17 cellular contexts compared by ENCODE assay signal in genomic region chr1:178573330-178573729, GRCh38.
DNase-seq lines count a peak whose midpoint lies in the region; ATAC-seq and TF ChIP-seq lines count a peak whose summit lies in the region.
"Had no signal": no experiment of that assay in that cellular context is flagged by ENCODE, and none has a peak within 500 bp of the region (broad histone marks: within the 10 kb centered on the region; RNA-seq: fewer than 3 reads in every experiment).

No MANE protein-coding gene starts in this region.

- H3K36me3 ChIP-seq in MM.1S (replicated peaks; ENCODE audit: insufficient read depth, low read length): no peaks in the 10 kb centered on the region
- no peaks in the 10 kb centered on the region for H3K36me3 ChIP-seq in neural progenitor cell
- H3K36me3 ChIP-seq: tibial nerve had no signal

- TF ChIP-seq CTCF in MM.1S (IDR thresholded peaks at IDR 0.05; ENCODE audit: low read length): no peak
- TF ChIP-seq CTCF in neural progenitor cell (IDR thresholded peaks at IDR 0.05): no peak

- H3F3A ChIP-seq in MM.1S (ENCODE audit: insufficient read depth, low read length) (peaks cover 6% of the 10 kb centered on the region), neural progenitor cell (ENCODE audit: low read depth) (no peaks in the 10 kb centered on the region)

- H3K4me1 ChIP-seq in MM.1S (ENCODE audit: low read length) (peaks cover 29% of the 10 kb centered on the region), neural progenitor cell (peaks cover 11% of the 10 kb centered on the region)
- H3K4me1 ChIP-seq: A549, tibial nerve had no signal

- H3K27me3 ChIP-seq in MM.1S (replicated peaks; ENCODE audit: insufficient read depth, low read length): no peaks in the 10 kb centered on the region
- no peaks in the 10 kb centered on the region for H3K27me3 ChIP-seq in neural progenitor cell
- H3K27me3 ChIP-seq: tibial nerve had no signal

- no peaks in the 10 kb centered on the region for H3K9me2 ChIP-seq in MM.1S (replicated peaks; ENCODE audit: insufficient read depth, low read length)

- H2AFZ ChIP-seq in MM.1S (ENCODE audit: low read length): no peak overlapping the region
- no peak overlapping the region for H2AFZ ChIP-seq in neural progenitor cell (replicated peaks)

- no peaks in the 10 kb centered on the region for H3K36me3 Mint-ChIP-seq in activated naive CD8-positive, alpha-beta T cell treated with anti-CD3 and anti-CD28 coated beads, Interleukin-2, amount 50 U/mL, for 24 hours (ENCODE audit: low read depth)
- H3K36me3 Mint-ChIP-seq in activated naive CD8-positive, alpha-beta T cell treated with anti-CD3 and anti-CD28 coated beads for 36 hours: no peaks in the 10 kb centered on the region
- peaks cover 14 to 26% of the 10 kb centered on the region in 2 donors for H3K36me3 Mint-ChIP-seq in stimulated activated naive B cell treated with anti-CD40 and anti-IgM and Interleukin-4, amounts not matched to agents 10 μg/mL and 1 μg/mL and 100 μg/mL, for 72 hours
- no peaks in the 10 kb centered on the region for H3K36me3 Mint-ChIP-seq in neural progenitor cell

- no peak overlapping the region for H3K4me3 ChIP-seq in MM.1S (ENCODE audit: low read length)
- no peak overlapping the region for H3K4me3 ChIP-seq in neural progenitor cell
- H3K4me3 ChIP-seq: A549, tibial nerve had no signal

- H3K9ac ChIP-seq in MM.1S (ENCODE audit: low read length) (no peak overlapping the region), neural progenitor cell (no peak overlapping the region)

- peaks cover 18% of the 10 kb centered on the region; the same call in 1 of the 2 replicates for H3K79me2 ChIP-seq in MM.1S (ENCODE audit: low read length)
- no peaks in the 10 kb centered on the region for H3K79me2 ChIP-seq in neural progenitor cell (ENCODE audit: low read depth)

- H3K4me3 Mint-ChIP-seq in activated naive CD8-positive, alpha-beta T cell treated with anti-CD3 and anti-CD28 coated beads, Interleukin-2, amount 50 U/mL, for 24 hours: no peak overlapping the region
- no peak overlapping the region for H3K4me3 Mint-ChIP-seq in activated naive CD8-positive, alpha-beta T cell treated with anti-CD3 and anti-CD28 coated beads for 36 hours
- no peak overlapping the region for H3K4me3 Mint-ChIP-seq in stimulated activated naive B cell treated with anti-CD40 and anti-IgM and Interleukin-4, amounts not matched to agents 10 μg/mL and 1 μg/mL and 100 μg/mL, for 72 hours
- no peak overlapping the region for H3K4me3 Mint-ChIP-seq in neural progenitor cell
- H3K4me3 Mint-ChIP-seq: activated T-helper 1 cell treated with anti-CD3 and anti-CD28 coated beads, Interleukin-12 subunit alpha, Interleukin-12 subunit beta, Interleukin-2, Interleukin-4 antibody, amounts not matched to agents 30 ng/mL and 10 ng/mL and 1 ng/mL, durations not matched to agents 14 hours and 24 hours and 36 hours; nephron progenitor cell had no signal

- H4K20me1 ChIP-seq in MM.1S (ENCODE audit: insufficient read depth, low read length) (no peaks in the 10 kb centered on the region), neural progenitor cell (ENCODE audit: low read depth) (no peaks in the 10 kb centered on the region)

- ATAC-seq in activated naive CD8-positive, alpha-beta T cell treated with anti-CD3 and anti-CD28 coated beads, Interleukin-2, amount 50 U/mL, for 24 hours: peak; percentile 54
- peak; percentile 81 for ATAC-seq in HG02610 (IDR thresholded peaks at IDR 0.05; ENCODE audit: unreplicated experiment)
- ATAC-seq in HG03378 (IDR thresholded peaks at IDR 0.05; ENCODE audit: unreplicated experiment): peak; percentile 84
- peak; percentile 35 to 45 for ATAC-seq in stimulated activated naive B cell treated with anti-CD40 and anti-IgM and Interleukin-4, amounts not matched to agents 10 μg/mL and 1 μg/mL and 100 μg/mL, for 72 hours (replicated peaks)
- ATAC-seq: activated CD4-positive, CD25-positive, alpha-beta regulatory T cell treated with anti-CD3 and anti-CD28 coated beads, Interleukin-2, amount 50 U/mL, for 24 hours; left cardiac atrium had no signal

- no peak for DNase-seq in activated naive CD8-positive, alpha-beta T cell treated with anti-CD3 and anti-CD28 coated beads, Interleukin-2, amount 50 U/mL, for 24 hours
- DNase-seq in activated naive CD8-positive, alpha-beta T cell treated with anti-CD3 and anti-CD28 coated beads for 36 hours: no peak
- DNase-seq in stimulated activated naive B cell treated with anti-CD40 and anti-IgM and Interleukin-4, amounts not matched to agents 10 μg/mL and 1 μg/mL and 100 μg/mL, for 72 hours: no peak
- DNase-seq in MM.1S (no peak), SW 1271 (lab: John Stamatoyannopoulos, UW) (no peak), neural progenitor cell (ENCODE audit: low spot score) (no peak)
- DNase-seq: Calu3, KBM-7, left cardiac atrium, NCI-H2081, nephron progenitor cell had no signal

- H3K9me3 Mint-ChIP-seq in activated naive CD8-positive, alpha-beta T cell treated with anti-CD3 and anti-CD28 coated beads, Interleukin-2, amount 50 U/mL, for 24 hours: no peaks in the 10 kb centered on the region
- H3K9me3 Mint-ChIP-seq in activated naive CD8-positive, alpha-beta T cell treated with anti-CD3 and anti-CD28 coated beads for 36 hours: no peaks in the 10 kb centered on the region
- peaks cover 0 to 4% of the 10 kb centered on the region in 2 donors for H3K9me3 Mint-ChIP-seq in stimulated activated naive B cell treated with anti-CD40 and anti-IgM and Interleukin-4, amounts not matched to agents 10 μg/mL and 1 μg/mL and 100 μg/mL, for 72 hours
- no peaks in the 10 kb centered on the region for H3K9me3 Mint-ChIP-seq in neural progenitor cell
- H3K9me3 Mint-ChIP-seq: activated T-helper 1 cell treated with anti-CD3 and anti-CD28 coated beads, Interleukin-12 subunit alpha, Interleukin-12 subunit beta, Interleukin-2, Interleukin-4 antibody, amounts not matched to agents 30 ng/mL and 10 ng/mL and 1 ng/mL, durations not matched to agents 14 hours and 24 hours and 36 hours had no signal

- H3K27ac ChIP-seq in MM.1S (ENCODE audit: low read length): no peak overlapping the region
- no peak overlapping the region for H3K27ac ChIP-seq in neural progenitor cell
- H3K27ac ChIP-seq: A549, tibial nerve had no signal

- H3K9me3 ChIP-seq in MM.1S (replicated peaks; ENCODE audit: insufficient read depth, low read length): no peaks in the 10 kb centered on the region
- no peaks in the 10 kb centered on the region for H3K9me3 ChIP-seq in neural progenitor cell (ENCODE audit: low read depth)
- H3K9me3 ChIP-seq: A549, tibial nerve had no signal

- no peak overlapping the region for H3K27ac Mint-ChIP-seq in activated naive CD8-positive, alpha-beta T cell treated with anti-CD3 and anti-CD28 coated beads, Interleukin-2, amount 50 U/mL, for 24 hours
- H3K27ac Mint-ChIP-seq in activated naive CD8-positive, alpha-beta T cell treated with anti-CD3 and anti-CD28 coated beads for 36 hours: no peak overlapping the region
- no peak overlapping the region for H3K27ac Mint-ChIP-seq in stimulated activated naive B cell treated with anti-CD40 and anti-IgM and Interleukin-4, amounts not matched to agents 10 μg/mL and 1 μg/mL and 100 μg/mL, for 72 hours
- H3K27ac Mint-ChIP-seq in neural progenitor cell: no peak overlapping the region
- H3K27ac Mint-ChIP-seq: activated T-helper 1 cell treated with anti-CD3 and anti-CD28 coated beads, Interleukin-12 subunit alpha, Interleukin-12 subunit beta, Interleukin-2, Interleukin-4 antibody, amounts not matched to agents 30 ng/mL and 10 ng/mL and 1 ng/mL, durations not matched to agents 14 hours and 24 hours and 36 hours; nephron progenitor cell had no signal

- H3K4me2 ChIP-seq in MM.1S (ENCODE audit: low read depth, low read length) (no peak overlapping the region), neural progenitor cell (no peak overlapping the region)
- H3K4me2 ChIP-seq: A549 had no signal

- H3K27me3 Mint-ChIP-seq in activated naive CD8-positive, alpha-beta T cell treated with anti-CD3 and anti-CD28 coated beads, Interleukin-2, amount 50 U/mL, for 24 hours: peaks cover 4% of the 10 kb centered on the region
- peaks cover 8% of the 10 kb centered on the region for H3K27me3 Mint-ChIP-seq in activated naive CD8-positive, alpha-beta T cell treated with anti-CD3 and anti-CD28 coated beads for 36 hours
- no peaks in the 10 kb centered on the region for H3K27me3 Mint-ChIP-seq in stimulated activated naive B cell treated with anti-CD40 and anti-IgM and Interleukin-4, amounts not matched to agents 10 μg/mL and 1 μg/mL and 100 μg/mL, for 72 hours
- H3K27me3 Mint-ChIP-seq in neural progenitor cell (ENCODE audit: insufficient read depth, low read depth): peaks cover 6% of the 10 kb centered on the region

- H3K4me1 Mint-ChIP-seq in activated naive CD8-positive, alpha-beta T cell treated with anti-CD3 and anti-CD28 coated beads, Interleukin-2, amount 50 U/mL, for 24 hours: peaks cover 14% of the 10 kb centered on the region
- H3K4me1 Mint-ChIP-seq in activated naive CD8-positive, alpha-beta T cell treated with anti-CD3 and anti-CD28 coated beads for 36 hours: peaks cover 4% of the 10 kb centered on the region
- peaks cover 40 to 67% of the 10 kb centered on the region in 2 donors for H3K4me1 Mint-ChIP-seq in stimulated activated naive B cell treated with anti-CD40 and anti-IgM and Interleukin-4, amounts not matched to agents 10 μg/mL and 1 μg/mL and 100 μg/mL, for 72 hours
- H3K4me1 Mint-ChIP-seq in neural progenitor cell: peaks cover 10% of the 10 kb centered on the region
